4 cellular contexts compared by ENCODE assay signal in the genomic region with DNA sequence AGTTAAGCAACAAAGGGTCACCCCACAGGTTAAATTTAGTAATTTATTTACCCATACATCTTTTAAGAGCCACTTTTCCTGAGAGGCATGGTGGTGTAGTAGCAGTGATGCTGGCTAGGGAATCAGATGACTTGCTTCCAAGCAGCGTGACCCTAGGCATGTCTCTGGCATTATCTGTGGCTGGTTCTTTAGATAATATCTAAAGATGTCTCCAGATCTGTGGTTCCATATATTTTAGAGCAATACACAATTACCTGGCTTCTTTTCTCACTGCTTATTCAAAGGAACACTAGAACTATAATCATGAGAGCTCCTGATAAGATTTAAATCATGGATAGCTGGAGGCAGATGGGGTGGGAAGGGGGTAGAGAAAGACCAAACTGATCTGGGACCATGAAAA. TPM values are rescaled to one million over a fixed set of nuclear protein-coding genes. Genes with fewer than 3 reads are reported as not detected.
"Had no signal": no experiment of that assay in that cellular context is flagged by ENCODE, and none has a peak within 500 bp of the region (broad histone marks: within the 10 kb centered on the region; RNA-seq: fewer than 3 reads in every experiment).

No MANE protein-coding gene starts in this region.

- H3K4me3 ChIP-seq: GM23338 had no signal

- H3K4me2 ChIP-seq: GM23338 had no signal

- H3K4me3 Mint-ChIP-seq: GM23338, H9 had no signal

- H2AFZ ChIP-seq: GM23338 had no signal

- DNase-seq: H9, HCEC 1CT, IMR-90 had no signal

- ATAC-seq: GM23338 had no signal

- H3K9me3 Mint-ChIP-seq: GM23338, H9 had no signal

- H3K27ac Mint-ChIP-seq: GM23338, H9 had no signal

RNA-seq across cellular contexts. Expression of gene MEIS2, which starts 21.1 kb away (rescaled TPM):
- total RNA-seq: GM23338 had no signal
